Comparison of ENCODE assay signal across 16 cellular contexts in the genomic region with DNA sequence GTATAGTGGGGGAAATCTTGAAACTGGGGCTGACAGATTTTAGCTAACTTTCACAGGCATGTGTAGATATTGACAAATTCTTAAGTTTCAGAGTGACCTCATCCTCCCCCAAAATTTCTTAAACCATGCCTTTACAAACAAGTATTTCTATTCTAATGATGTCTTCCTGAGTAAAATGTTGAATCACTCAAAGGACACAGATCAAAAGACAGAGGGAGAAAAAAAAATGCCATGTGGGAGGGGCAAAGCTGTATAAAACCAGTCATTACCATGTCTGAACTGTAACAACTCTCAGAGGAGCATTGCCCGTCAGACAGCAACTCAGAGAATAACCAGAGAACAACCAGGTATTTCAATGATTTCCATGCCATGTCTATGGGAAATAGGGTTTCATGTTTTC. TPM values are rescaled to one million over a fixed set of nuclear protein-coding genes. Genes with fewer than 3 reads are reported as not detected.
A peak's percentile ranks its signal among the peaks of the same experiment; 100 is the strongest.
DNase-seq lines count a peak whose midpoint lies in the region; ATAC-seq and TF ChIP-seq lines count a peak whose summit lies in the region.
"Had no signal": no experiment of that assay in that cellular context is flagged by ENCODE, and none has a peak within 500 bp of the region (broad histone marks: within the 10 kb centered on the region; RNA-seq: fewer than 3 reads in every experiment).

Gene SERPINB2 (plus strand): TSS at position 282 of the 400 bp plus-strand sequence. CDS start 3,740 bp downstream, outside the sequence.

- WGBS in lower leg skin, 2 donors, result 36 to 46% methylated on average over 1 of the region's 1 CpG

- no peak for TF ChIP-seq POLR2A in lower leg skin (IDR thresholded peaks at IDR 0.05)

- H3K4me3 ChIP-seq in adipocyte (ENCODE audit: low read length), result peak within 1 kb of the TSS; percentile 54
- H3K4me3 ChIP-seq in lower leg skin (ENCODE audit: low read depth, poor library complexity, severe bottlenecking), result no peak within 1 kb of the TSS
- H3K4me3 ChIP-seq: colonic mucosa, pancreas, SJCRH30 had no signal

- ATAC-seq in HG02870 (IDR thresholded peaks at IDR 0.05; ENCODE audit: unreplicated experiment) (peak; percentile 35), GM18873 (IDR thresholded peaks at IDR 0.05; ENCODE audit: low FRiP score, unreplicated experiment) (no peak), HG02759 (IDR thresholded peaks at IDR 0.05; ENCODE audit: unreplicated experiment) (no peak), HG02938 (IDR thresholded peaks at IDR 0.05; ENCODE audit: unreplicated experiment) (no peak), HG03571 (IDR thresholded peaks at IDR 0.05; ENCODE audit: unreplicated experiment) (no peak)
- ATAC-seq: pancreas had no signal

- H3K9ac ChIP-seq in adipocyte (ENCODE audit: low read length), result no peak within 1 kb of the TSS

- no peak for TF ChIP-seq CTCF in lower leg skin (IDR thresholded peaks at IDR 0.05)

- peaks cover 46% of the 10 kb centered on the region for H3K4me1 ChIP-seq in adipocyte (ENCODE audit: control insufficient read depth, insufficient read depth, low read length)
- H3K4me1 ChIP-seq: colonic mucosa, SJCRH30 had no signal

- H3K9me3 ChIP-seq in adipocyte (ENCODE audit: control insufficient read depth, low read length), result no peaks in the 10 kb centered on the region
- H3K9me3 ChIP-seq: colonic mucosa, pancreas, SJCRH30 had no signal

- no peaks in the 10 kb centered on the region for H3K36me3 ChIP-seq in adipocyte (ENCODE audit: control insufficient read depth, insufficient read depth, low read length, severe bottlenecking)
- H3K36me3 ChIP-seq: colonic mucosa, pancreas, SJCRH30 had no signal

- intact Hi-C loops in lower leg skin (cut with DNase I; ENCODE audit: low total_unique reads), result no loop called here

- no peaks in the 10 kb centered on the region for H3K27me3 ChIP-seq in adipocyte (replicated peaks; ENCODE audit: control insufficient read depth, insufficient read depth, low read length)
- H3K27me3 ChIP-seq: colonic mucosa, pancreas, SJCRH30 had no signal

- peak; percentile 57 for DNase-seq in EL
- DNase-seq in adipocyte (ENCODE audit: low read depth), result no peak
- DNase-seq in lower leg skin (ENCODE audit: low spot score in 2 of 2), result no peak
- DNase-seq: activated CD4-positive, CD25-positive, alpha-beta regulatory T cell treated with anti-CD3 and anti-CD28 coated beads, Interleukin-2, amount 50 U/mL, for 72 hours; activated naive CD4-positive, alpha-beta T cell; colonic mucosa; hypothalamus; NCI-H510A treated with DMSO at 0.1 percent for 48 hours; pancreas; SJCRH30; stimulated activated CD4-positive, alpha-beta T cell treated with anti-CD3 and anti-CD28 coated beads, Interleukin-1b, Interleukin-23, amount 100 ng/mL, for 48 hours had no signal

RNA-seq across cellular contexts. Expression of gene SERPINB2, which starts in this region (rescaled TPM):
- total RNA-seq in lower leg skin, result 100 to 1,000 TPM in 1 of 4 donors, 10 to 100 TPM in 3; 88.7 to 111 (median 89.8) TPM
- total RNA-seq: SJCRH30 had no signal
